In the genomic region with DNA sequence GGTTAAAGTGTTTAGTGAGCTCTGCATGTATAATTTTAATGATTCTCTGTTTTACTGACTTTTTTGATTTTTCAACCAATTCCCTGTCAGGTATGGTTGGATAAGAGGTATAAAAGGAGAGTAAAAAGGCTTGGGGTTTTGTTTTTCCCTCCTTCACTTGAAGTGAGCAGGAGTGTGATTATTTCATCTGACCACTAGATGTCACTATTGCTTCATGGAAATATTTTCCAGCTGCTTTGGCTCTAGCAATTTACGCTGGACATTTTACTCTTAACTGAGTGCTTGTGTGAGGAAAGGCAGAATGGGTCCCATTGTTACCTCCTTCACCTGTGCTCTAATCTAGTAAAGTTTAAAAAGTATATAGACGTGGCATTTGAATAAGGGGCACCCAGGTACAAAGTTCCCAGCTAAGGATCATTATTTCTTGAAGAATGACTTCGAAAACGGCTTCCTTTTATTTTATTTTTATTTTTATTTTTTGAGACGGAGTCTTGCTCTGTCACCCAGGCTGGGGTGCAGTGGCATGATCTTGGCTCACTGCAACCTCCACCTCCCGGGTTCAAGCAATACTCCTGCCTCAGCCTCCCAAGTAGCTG, we compare ENCODE assay signal across 8 cellular contexts.
DNase-seq lines count a peak whose midpoint lies in the region; ATAC-seq and TF ChIP-seq lines count a peak whose summit lies in the region.

No MANE protein-coding gene starts in this region.

- H3K36me3 ChIP-seq in KMS-11 (ENCODE audit: insufficient read depth): no peaks in the 10 kb centered on the region
- H3K36me3 ChIP-seq in OCI-LY3 (replicated peaks; ENCODE audit: low read depth, low read length): no peaks in the 10 kb centered on the region
- no peaks in the 10 kb centered on the region for H3K36me3 ChIP-seq in left lung
- H3K36me3 ChIP-seq in vagina: no peaks in the 10 kb centered on the region

- intact Hi-C loops in CD4-positive, alpha-beta T cell (cut with DNase I, micrococcal nuclease): loop anchor here (1.0 to 10.0 kb wide), 7 partner anchors 341 to 1971 kb away; no protein-coding TSS in a partner anchor
- intact Hi-C loops in left lung (cut with DNase I): loop anchor here in 1 of 2 donors (10.0 kb wide), 1 partner anchor 234 kb away; the partner anchor contains the start of gene WIF1
- intact Hi-C loops in vagina (cut with DNase I): no loop called here

- POLR2A ChIA-PET in CD4-positive, alpha-beta T cell (lab: Charles Lee): interaction anchor here (0.6 to 0.7 kb wide), 2 partner anchors 294 to 867 kb away, joined by 3 read pairs; no protein-coding TSS in a partner anchor

- H3K36me3 Mint-ChIP-seq in CD4-positive, alpha-beta T cell (ENCODE audit: low read depth): no peaks in the 10 kb centered on the region

- H3K27ac ChIP-seq in CD4-positive, alpha-beta T cell (ENCODE audit: low read depth, low read length): no peak overlapping the region
- H3K27ac ChIP-seq in KMS-11 (no peak overlapping the region), OCI-LY3 (ENCODE audit: low read length) (no peak overlapping the region), left lung (no peak overlapping the region), vagina (no peak overlapping the region)

- H3K79me2 ChIP-seq in KMS-11 (ENCODE audit: insufficient read depth, low read depth) (no peaks in the 10 kb centered on the region), OCI-LY3 (ENCODE audit: low read length) (no peaks in the 10 kb centered on the region)

- no peak overlapping the region for H3K27ac Mint-ChIP-seq in CD4-positive, alpha-beta T cell

- no peak overlapping the region for H3K4me2 ChIP-seq in KMS-11
- 0 out of 2 replicates have a peak overlapping the region, but pooled peaks have one; percentile 10 for H3K4me2 ChIP-seq in OCI-LY3 (ENCODE audit: low read length)

- peaks cover 22% of the 10 kb centered on the region for H3K27me3 Mint-ChIP-seq in CD4-positive, alpha-beta T cell

- no peak for TF ChIP-seq POLR2A in vagina (IDR thresholded peaks at IDR 0.05)

- no peak for DNase-seq in CD4-positive, alpha-beta T cell
- DNase-seq in GM19240 (ENCODE audit: insufficient read length, low spot score) (peak; percentile 23), cerebellum (ENCODE audit: low spot score) (peak; percentile 51), left lung (no peak), vagina (ENCODE audit: extremely low spot score in 2 of 2) (no peak), GOT3 (lab: John Stamatoyannopoulos, UW) (no peak)

- H4K20me1 ChIP-seq in KMS-11 (ENCODE audit: insufficient read depth): no peaks in the 10 kb centered on the region
- H4K20me1 ChIP-seq in OCI-LY3 (ENCODE audit: insufficient read depth, low read length): no peaks in the 10 kb centered on the region

- H3K4me3 ChIP-seq in KMS-11 (IDR thresholded peaks at IDR 0.05; ENCODE audit: insufficient read depth, low read depth, low read length) (no peak overlapping the region), OCI-LY3 (ENCODE audit: low read length) (no peak overlapping the region), left lung (no peak overlapping the region), vagina (no peak overlapping the region)

- peak; percentile 90 for TF ChIP-seq CTCF in CD4-positive, alpha-beta T cell (IDR thresholded peaks at IDR 0.05)
- TF ChIP-seq CTCF in KMS-11 (conservative IDR thresholded peaks at IDR 0.05; ENCODE audit: low read depth, low read length) (peak; percentile 99), OCI-LY3 (IDR thresholded peaks at IDR 0.05; ENCODE audit: low read depth, low read length) (peak; percentile 85), left lung (IDR thresholded peaks at IDR 0.05) (peak; percentile 73 to 77), vagina (IDR thresholded peaks at IDR 0.05) (peak; percentile 64 to 85 (median 79))

- H3K4me1 ChIP-seq in KMS-11 (ENCODE audit: low read depth, poor library complexity, severe bottlenecking): peaks cover 10% of the 10 kb centered on the region
- H3K4me1 ChIP-seq in OCI-LY3 (ENCODE audit: low read length): peaks cover 14% of the 10 kb centered on the region
- no peaks in the 10 kb centered on the region for H3K4me1 ChIP-seq in left lung
- H3K4me1 ChIP-seq in vagina: no peaks in the 10 kb centered on the region

- no peaks in the 10 kb centered on the region for H3K9me3 ChIP-seq in CD4-positive, alpha-beta T cell (ENCODE audit: control insufficient read depth, low read length)
- no peaks in the 10 kb centered on the region for H3K9me3 ChIP-seq in OCI-LY3 (ENCODE audit: insufficient read depth, low read length)
- no peaks in the 10 kb centered on the region for H3K9me3 ChIP-seq in left lung
- no peaks in the 10 kb centered on the region for H3K9me3 ChIP-seq in vagina

- peak; percentile 44 for ATAC-seq in CD4-positive, alpha-beta T cell (ENCODE audit: poor library complexity)
- peak; percentile 93 for ATAC-seq in left lung

- no peak overlapping the region for H3K4me3 Mint-ChIP-seq in CD4-positive, alpha-beta T cell

- H2AFZ ChIP-seq in KMS-11 (ENCODE audit: low read depth) (no peak overlapping the region), OCI-LY3 (ENCODE audit: low read depth, low read length) (no peak overlapping the region)

- H3K27me3 ChIP-seq in CD4-positive, alpha-beta T cell (ENCODE audit: control insufficient read depth, insufficient read depth, low read length): peaks cover 4% of the 10 kb centered on the region
- no peaks in the 10 kb centered on the region for H3K27me3 ChIP-seq in KMS-11 (ENCODE audit: insufficient read depth, low read depth)
- H3K27me3 ChIP-seq in OCI-LY3 (ENCODE audit: low read depth, low read length): 0 out of 2 replicates have a peak, but pooled peaks cover 4% of the 10 kb centered on the region
- H3K27me3 ChIP-seq in left lung: no peaks in the 10 kb centered on the region
- no peaks in the 10 kb centered on the region for H3K27me3 ChIP-seq in vagina

- no peaks in the 10 kb centered on the region for H3K4me1 Mint-ChIP-seq in CD4-positive, alpha-beta T cell (ENCODE audit: low read depth)

- H3K9ac ChIP-seq in KMS-11 (no peak overlapping the region), OCI-LY3 (ENCODE audit: low read length) (no peak overlapping the region)

- H3K9me3 Mint-ChIP-seq in CD4-positive, alpha-beta T cell: no peaks in the 10 kb centered on the region

- CTCF ChIA-PET in CD4-positive, alpha-beta T cell (lab: Charles Lee): interaction anchor here (0.5 to 2.0 kb wide), 7 partner anchors 341 to 1257 kb away, joined by 3 to 20 read pairs (median 3); no protein-coding TSS in a partner anchor

Comparison
In these comparisons a context has a peak if more than half of its experiments do, and no peak if none do; other contexts are left out.
1. DNase-seq: peak in GM19240 (single experiment) and cerebellum (single experiment); none in CD4-positive, alpha-beta T cell (0 of 10), left lung (0 of 2), vagina (0 of 2) and GOT3 (single experiment).
2. Peak in every context shown above with its lines, with median percentiles within 50 percentile points of each other: CTCF ChIP-seq.